Comparison of ENCODE assay signal across 13 cellular contexts in the genomic region with DNA sequence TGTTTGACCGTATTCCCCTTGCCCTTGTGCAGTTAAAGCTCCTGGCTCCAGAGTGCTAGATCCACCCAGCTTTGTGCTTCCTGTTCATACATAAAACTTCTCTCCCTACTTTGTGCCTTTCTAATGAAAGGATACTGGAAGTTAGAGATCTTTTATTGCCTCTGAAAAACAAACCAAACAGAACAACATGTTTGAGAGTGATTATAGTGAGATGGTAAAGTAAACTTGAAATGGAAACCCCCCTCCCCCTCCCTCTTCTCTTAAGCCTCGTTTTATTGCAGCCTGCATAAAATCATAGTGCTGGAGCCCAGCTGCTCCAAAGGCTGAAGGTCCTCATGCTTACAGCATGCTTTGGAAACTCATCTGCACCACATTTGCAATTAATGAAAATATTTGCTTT.
DNase-seq lines count a peak whose midpoint lies in the region; ATAC-seq, FAIRE-seq and TF ChIP-seq lines count a peak whose summit lies in the region.
"Had no signal": no experiment of that assay in that cellular context is flagged by ENCODE, and none has a peak within 500 bp of the region (broad histone marks: within the 10 kb centered on the region; RNA-seq: fewer than 3 reads in every experiment).

No MANE protein-coding gene starts in this region.

- peaks cover 6% of the 10 kb centered on the region for H3K9me3 Mint-ChIP-seq in activated naive CD4-positive, alpha-beta T cell treated with anti-CD3 and anti-CD28 coated beads, Interleukin-2, amount 50 U/mL, for 24 hours

- FAIRE-seq in HTR-8/SVneo (lab: Jason Lieb, UNC), result no peak

- WGBS in upper lobe of left lung, 2 donors, result 31 to 34% methylated on average over 2 of the region's 2 CpGs

- H3K9me3 ChIP-seq in T-helper 17 cell (ENCODE audit: control insufficient read depth, low read length, poor library complexity, severe bottlenecking) (no peaks in the 10 kb centered on the region), lower lobe of right lung (peaks cover 5% of the 10 kb centered on the region), upper lobe of left lung (peaks cover 0 to 10% (median 3%) of the 10 kb centered on the region in 4 donors)
- H3K9me3 ChIP-seq: psoas muscle had no signal

- no peaks in the 10 kb centered on the region for H3K27me3 Mint-ChIP-seq in activated naive CD4-positive, alpha-beta T cell treated with anti-CD3 and anti-CD28 coated beads, Interleukin-2, amount 50 U/mL, for 24 hours
- no peaks in the 10 kb centered on the region for H3K27me3 Mint-ChIP-seq in T-helper 17 cell
- H3K27me3 Mint-ChIP-seq: activated naive CD8-positive, alpha-beta T cell had no signal

- ATAC-seq in T-helper 17 cell (no peak), lower lobe of right lung (no peak), upper lobe of left lung (ENCODE audit: low FRiP score in 2 of 2) (no peak), GM21619 (IDR thresholded peaks at IDR 0.05; ENCODE audit: unreplicated experiment) (no peak)

- H3K27ac ChIP-seq in lower lobe of right lung (peak overlapping the region; percentile 71), upper lobe of left lung (peak overlapping the region; percentile 57 to 78 (median 66))
- H3K27ac ChIP-seq: BLaER1 treated with 17β-estradiol and CSF1 and Interleukin-3, amounts not matched to agents 10 nM and 100 nM; psoas muscle had no signal

- H3K4me3 ChIP-seq in lower lobe of right lung (no peak overlapping the region), upper lobe of left lung (no peak overlapping the region)
- H3K4me3 ChIP-seq: BLaER1 treated with 17β-estradiol and CSF1 and Interleukin-3, amounts not matched to agents 10 nM and 100 nM; MG63; psoas muscle had no signal

- intact Hi-C loops in lower lobe of right lung (cut with DNase I), result no loop called here

- no peak for TF ChIP-seq CTCF in lower lobe of right lung (IDR thresholded peaks at IDR 0.05)
- TF ChIP-seq CTCF in upper lobe of left lung (IDR thresholded peaks at IDR 0.05), result no peak

- peak overlapping the region; percentile 3 for H3K27ac Mint-ChIP-seq in activated naive CD4-positive, alpha-beta T cell treated with anti-CD3 and anti-CD28 coated beads, Interleukin-2, amount 50 U/mL, for 24 hours
- peak overlapping the region; percentile 89 for H3K27ac Mint-ChIP-seq in T-helper 17 cell
- H3K27ac Mint-ChIP-seq: T-helper 2 cell treated with Interferon-gamma antibody and Interleukin-4, amounts not matched to agents 5 μg/mL and 100 μg/mL, for 36 hours had no signal

- TF ChIP-seq EP300 in upper lobe of left lung (IDR thresholded peaks at IDR 0.05), result no peak

- H3K4me1 Mint-ChIP-seq in activated naive CD4-positive, alpha-beta T cell treated with anti-CD3 and anti-CD28 coated beads, Interleukin-2, amount 50 U/mL, for 24 hours, result peaks cover 40% of the 10 kb centered on the region
- peaks cover 37% of the 10 kb centered on the region for H3K4me1 Mint-ChIP-seq in T-helper 17 cell

- H3K36me3 Mint-ChIP-seq in activated naive CD4-positive, alpha-beta T cell treated with anti-CD3 and anti-CD28 coated beads, Interleukin-2, amount 50 U/mL, for 24 hours, result peaks cover 9% of the 10 kb centered on the region
- H3K36me3 Mint-ChIP-seq in T-helper 17 cell (ENCODE audit: low read depth), result peaks cover 3% of the 10 kb centered on the region

- DNase-seq in activated naive CD4-positive, alpha-beta T cell treated with anti-CD3 and anti-CD28 coated beads, Interleukin-2, amount 50 U/mL, for 16 hours, result no peak
- DNase-seq in T-helper 17 cell (no peak), lower lobe of right lung (no peak), upper lobe of left lung (no peak), hepatic stellate cell (ENCODE audit: low spot score) (no peak), HTR-8/SVneo (ENCODE audit: insufficient read length, low spot score) (no peak)
- DNase-seq: MG63, psoas muscle had no signal

- H3K36me3 ChIP-seq in lower lobe of right lung, result no peaks in the 10 kb centered on the region
- peaks cover 0 to 3% (median 0%) of the 10 kb centered on the region in 4 donors for H3K36me3 ChIP-seq in upper lobe of left lung
- H3K36me3 ChIP-seq: BLaER1 treated with 17β-estradiol and CSF1 and Interleukin-3, amounts not matched to agents 10 nM and 100 nM; MG63 had no signal

- peaks cover 80% of the 10 kb centered on the region for H3K4me1 ChIP-seq in lower lobe of right lung
- H3K4me1 ChIP-seq in upper lobe of left lung, result peaks cover 62 to 79% (median 70%) of the 10 kb centered on the region in 4 donors

- no peak overlapping the region for H3K4me3 Mint-ChIP-seq in activated naive CD4-positive, alpha-beta T cell treated with anti-CD3 and anti-CD28 coated beads, Interleukin-2, amount 50 U/mL, for 24 hours
- H3K4me3 Mint-ChIP-seq in T-helper 17 cell, result no peak overlapping the region
- H3K4me3 Mint-ChIP-seq: activated naive CD8-positive, alpha-beta T cell; T-helper 2 cell treated with Interferon-gamma antibody and Interleukin-4, amounts not matched to agents 5 μg/mL and 100 μg/mL, for 36 hours had no signal

- no peak for TF ChIP-seq POLR2A in upper lobe of left lung (IDR thresholded peaks at IDR 0.05)

- no peaks in the 10 kb centered on the region for H3K27me3 ChIP-seq in lower lobe of right lung (ENCODE audit: low read depth)
- no peaks in the 10 kb centered on the region for H3K27me3 ChIP-seq in upper lobe of left lung
- H3K27me3 ChIP-seq: BLaER1 treated with 17β-estradiol and CSF1 and Interleukin-3, amounts not matched to agents 10 nM and 100 nM; MG63 had no signal
